Comparison of ENCODE assay signal across 11 cellular contexts in genomic region chr9:136688274-136689107, GRCh38. TPM values are rescaled to one million over a fixed set of nuclear protein-coding genes. Genes with fewer than 3 reads are reported as not detected.
DNase-seq lines count a peak whose midpoint lies in the region; ATAC-seq and TF ChIP-seq lines count a peak whose summit lies in the region.
"Had no signal": no experiment of that assay in that cellular context is flagged by ENCODE, and none has a peak within 500 bp of the region (broad histone marks: within the 10 kb centered on the region; RNA-seq: fewer than 3 reads in every experiment).

No MANE protein-coding gene starts in this region.

- no peak overlapping the region for H2BK5ac ChIP-seq in trophoblast cell (ENCODE audit: low read depth, low read length, poor library complexity)

- peaks cover 0 to 8% of the 10 kb centered on the region in 2 donors for H3K27me3 Mint-ChIP-seq in effector memory CD8-positive, alpha-beta T cell

- H2BK12ac ChIP-seq in trophoblast cell (ENCODE audit: low read length) = no peak overlapping the region

- H2AK5ac ChIP-seq in trophoblast cell (ENCODE audit: low read length) = no peak overlapping the region

- no peak overlapping the region for H4K8ac ChIP-seq in trophoblast cell (ENCODE audit: low read depth, low read length)

- no peak overlapping the region for H3K23ac ChIP-seq in trophoblast cell (ENCODE audit: low read length)

- H3K18ac ChIP-seq in trophoblast cell (ENCODE audit: low read length) = no peak overlapping the region

- H3K9me3 ChIP-seq in HUES64 (ENCODE audit: insufficient read depth, low read depth, low read length) = no peaks in the 10 kb centered on the region
- H3K9me3 ChIP-seq in MG63 = no peaks in the 10 kb centered on the region
- peaks cover 2% of the 10 kb centered on the region for H3K9me3 ChIP-seq in trophoblast cell (ENCODE audit: insufficient read depth, low read depth, low read length)

- WGBS in HUES64 = 56% methylated on average over 21 of the region's 21 CpGs
- no CpG with 5 or more reads among the region's 21 CpGs for WGBS in trophoblast cell (ENCODE audit: extremely low coverage, insufficient coverage, insufficient read length)

- H3K36me3 ChIP-seq in HUES64 (ENCODE audit: insufficient read depth, low read length) (no peaks in the 10 kb centered on the region), MG63 (no peaks in the 10 kb centered on the region; the same call in 1 of the 2 replicates), trophoblast cell (ENCODE audit: control insufficient read depth in 1 of 2, insufficient read depth in 2 of 2, low read length in 2 of 2) (no peaks in the 10 kb centered on the region)

- no peak overlapping the region for H3K14ac ChIP-seq in trophoblast cell (ENCODE audit: low read length)

- H3K4me3 ChIP-seq in GM12865 (ENCODE audit: low read depth, low read length) = peak overlapping the region; percentile 42; the same call in 1 of the 2 replicates
- peak overlapping the region; percentile 41; the same call in 1 of the 2 replicates for H3K4me3 ChIP-seq in HUES64 (ENCODE audit: low read length)
- H3K4me3 ChIP-seq in MG63 = no peak overlapping the region
- H3K4me3 ChIP-seq in trophoblast cell (ENCODE audit: low read depth, low read length) = no peak overlapping the region

- H3K4me3 Mint-ChIP-seq in effector memory CD8-positive, alpha-beta T cell = peak overlapping the region; percentile 47 to 54

- peaks cover 12% of the 10 kb centered on the region; the same call in 1 of the 2 replicates for H3K4me1 ChIP-seq in HUES64 (ENCODE audit: insufficient read depth, low read length)
- peaks cover under 1 to 9% of the 10 kb centered on the region in 2 experiments for H3K4me1 ChIP-seq in trophoblast cell (ENCODE audit: control insufficient read depth in 1 of 2, insufficient read depth in 2 of 2, low read length in 2 of 2)

- H3K4ac ChIP-seq in trophoblast cell (ENCODE audit: low read depth, low read length) = no peak overlapping the region

- no peak overlapping the region for H2BK120ac ChIP-seq in trophoblast cell (ENCODE audit: insufficient read depth, low read length, poor library complexity)

- DNase-seq in GM12865 (ENCODE audit: low read depth) (peak; percentile 67), pons (ENCODE audit: low spot score) (peak; percentile 26), GM03348 (ENCODE audit: low spot score) (no peak), NCI-H187 treated with DMSO at 0.1 percent for 48 hours (lab: John Stamatoyannopoulos, UW) (no peak), MG63 (no peak), trophoblast cell (no peak)
- DNase-seq in effector memory CD8-positive, alpha-beta T cell = no peak
- DNase-seq: activated T-cell treated with anti-CD3 and anti-CD28 coated beads for 4 hours, NCI-H2029 had no signal

- no peaks in the 10 kb centered on the region for H3K9me3 Mint-ChIP-seq in effector memory CD8-positive, alpha-beta T cell

- peaks cover 20% of the 10 kb centered on the region for H3K27me3 ChIP-seq in HUES64 (ENCODE audit: insufficient read depth, low read length)
- no peaks in the 10 kb centered on the region for H3K27me3 ChIP-seq in MG63
- peaks cover 5% of the 10 kb centered on the region for H3K27me3 ChIP-seq in trophoblast cell (ENCODE audit: insufficient read depth, low read length)

- ATAC-seq in effector memory CD8-positive, alpha-beta T cell (replicated peaks) = no peak

- peaks cover 5 to 7% of the 10 kb centered on the region in 2 donors for H3K4me1 Mint-ChIP-seq in effector memory CD8-positive, alpha-beta T cell (ENCODE audit: low read depth in 2 of 2)

- H3K79me2 ChIP-seq in trophoblast cell (ENCODE audit: control insufficient read depth, insufficient read depth, low read length, poor library complexity) = peaks cover 3% of the 10 kb centered on the region

- no peak overlapping the region for H3K4me2 ChIP-seq in trophoblast cell (ENCODE audit: low read length)

- peak overlapping the region in 1 of 2 donors; percentile 44 for H3K27ac Mint-ChIP-seq in effector memory CD8-positive, alpha-beta T cell

- no peaks in the 10 kb centered on the region for H3K36me3 Mint-ChIP-seq in effector memory CD8-positive, alpha-beta T cell (ENCODE audit: insufficient read depth)

- H3K9ac ChIP-seq in HUES64 (ENCODE audit: low read depth, low read length) (no peak overlapping the region), trophoblast cell (ENCODE audit: low read length) (no peak overlapping the region)

- no peak for TF ChIP-seq CTCF in GM12865 (IDR thresholded peaks at IDR 0.05; ENCODE audit: insufficient read depth, low read depth, low read length, missing control alignments)

- H4K12ac ChIP-seq in trophoblast cell (ENCODE audit: low read depth, low read length) = no peak overlapping the region

- H3K27ac ChIP-seq in HUES64 (ENCODE audit: low read depth, low read length) = no peak overlapping the region; the same call in 1 of the 2 replicates
- H3K27ac ChIP-seq in trophoblast cell (ENCODE audit: low read depth, low read length) = no peak overlapping the region

- H4K91ac ChIP-seq in trophoblast cell (ENCODE audit: low read depth, low read length) = no peak overlapping the region

- peaks cover 8% of the 10 kb centered on the region for H3K79me1 ChIP-seq in trophoblast cell (ENCODE audit: low read length)

- H2AFZ ChIP-seq in trophoblast cell (ENCODE audit: insufficient read depth, low read length, poor library complexity) = no peak overlapping the region

RNA-seq across cellular contexts. Expression of gene AGPAT2, which starts 1.2 kb away (rescaled TPM):
- 18.1 TPM for polyA plus RNA-seq in HUES64 (2013, experiment 1 of 2)
- polyA plus RNA-seq in HUES64 (2013, experiment 2 of 2) = 19.9 TPM
- 58.8 and 116 TPM in 2 replicates for total RNA-seq in MG63 (2014; rRNA removed; shearing (Covaris generic); ENCODE audit: low replicate concordance)
- polyA plus RNA-seq in trophoblast cell (2013) = 16.6 and 17.1 TPM in 2 replicates

RNA-seq across cellular contexts. Expression of gene DIPK1B, which starts 23.9 kb away (rescaled TPM):
- 32.2 TPM for polyA plus RNA-seq in HUES64 (2013, experiment 1 of 2)
- 33.2 TPM for polyA plus RNA-seq in HUES64 (2013, experiment 2 of 2)
- total RNA-seq in MG63 (2014; rRNA removed; shearing (Covaris generic); ENCODE audit: low replicate concordance) = 11.5 and 13.3 TPM in 2 replicates
- polyA plus RNA-seq in trophoblast cell (2013) = 29.3 and 30.2 TPM in 2 replicates

RNA-seq across cellular contexts. Expression of gene EGFL7, which starts 25.8 kb away (rescaled TPM):
- 20.5 TPM for polyA plus RNA-seq in HUES64 (2013, experiment 1 of 2)
- polyA plus RNA-seq in HUES64 (2013, experiment 2 of 2) = 25.2 TPM
- total RNA-seq in MG63 (2014; rRNA removed; shearing (Covaris generic); ENCODE audit: low replicate concordance) = 24.5 and 25.9 TPM in 2 replicates
- 29.6 and 29.9 TPM in 2 replicates for polyA plus RNA-seq in trophoblast cell (2013)

RNA-seq across cellular contexts. Expression of gene LCN10, which starts 54.2 kb away (rescaled TPM):
- 0.55 TPM for polyA plus RNA-seq in HUES64 (2013, experiment 1 of 2)
- polyA plus RNA-seq in HUES64 (2013, experiment 2 of 2) = 0.32 TPM
- total RNA-seq in MG63 (2014; rRNA removed; shearing (Covaris generic); ENCODE audit: low replicate concordance) = not detected in 2 replicates
- polyA plus RNA-seq in trophoblast cell (2013) = 0.03 and 0.06 TPM in 2 replicates
- total RNA-seq: kidney epithelial cell had no signal

RNA-seq across cellular contexts. Expression of gene LCN6, which starts 59.8 kb away (rescaled TPM):
- not detected for polyA plus RNA-seq in HUES64 (2013, experiment 1 of 2)
- not detected for polyA plus RNA-seq in HUES64 (2013, experiment 2 of 2)
- total RNA-seq in MG63 (2014; rRNA removed; shearing (Covaris generic); ENCODE audit: low replicate concordance) = not detected in 2 replicates
- polyA plus RNA-seq in trophoblast cell (2013) = not detected in 2 replicates
- total RNA-seq: kidney epithelial cell had no signal

Comparison
In these comparisons a context has a peak if more than half of its experiments do, and no peak if none do; other contexts are left out.
1. DNase-seq: peak in GM12865 (single experiment) and pons (single experiment); none in effector memory CD8-positive, alpha-beta T cell (0 of 3), GM03348 (single experiment), NCI-H187 treated with DMSO at 0.1 percent for 48 hours (single experiment), MG63 (single experiment) and trophoblast cell (0 of 2).
2. H3K4me3 ChIP-seq: peak in GM12865 (single experiment) and HUES64 (single experiment); none in MG63 (single experiment) and trophoblast cell (single experiment).